In the genomic region with DNA sequence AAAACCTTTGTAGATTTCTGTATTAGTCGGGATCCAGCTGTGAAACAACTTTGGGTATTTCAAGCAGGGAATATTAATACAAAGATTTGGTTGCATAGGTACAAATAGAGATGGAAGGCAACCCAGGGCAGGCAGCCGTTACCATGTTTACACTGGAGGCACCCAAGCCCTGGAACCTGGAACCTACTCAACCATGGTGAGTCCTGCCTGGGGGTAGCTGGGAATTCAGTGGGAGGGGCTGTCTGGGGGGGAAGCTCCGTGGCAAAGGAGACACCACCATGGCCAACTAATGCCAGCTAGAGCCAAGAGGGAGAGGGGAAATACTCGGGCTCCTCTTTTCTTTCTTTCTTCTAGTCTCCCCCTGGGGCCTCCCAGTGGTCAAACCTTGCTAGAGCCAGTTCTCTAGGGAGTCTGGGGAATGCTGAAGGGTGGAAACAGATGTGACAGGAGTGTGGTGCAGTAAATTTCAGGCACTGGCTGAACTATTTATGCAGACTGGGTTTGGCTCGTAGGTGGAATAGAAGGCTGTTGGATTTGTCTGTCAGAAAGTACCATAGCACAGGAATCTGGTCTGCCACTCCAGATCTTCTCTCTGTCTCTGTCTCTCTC, we compare ENCODE assay signal across 15 cellular contexts.
A peak's percentile ranks its signal among the peaks of the same experiment; 100 is the strongest.
DNase-seq lines count a peak whose midpoint lies in the region; FAIRE-seq and TF ChIP-seq lines count a peak whose summit lies in the region.
"Had no signal": no experiment of that assay in that cellular context is flagged by ENCODE, and none has a peak within 500 bp of the region (broad histone marks: within the 10 kb centered on the region; RNA-seq: fewer than 3 reads in every experiment).

No MANE protein-coding gene starts in this region.

- H3K9ac ChIP-seq in keratinocyte (ENCODE audit: control insufficient read depth, extremely low read depth, insufficient read depth, low read length) = no peak overlapping the region

- no peaks in the 10 kb centered on the region for H3K79me2 ChIP-seq in keratinocyte (ENCODE audit: control insufficient read depth, insufficient read depth, low read length)

- H2AFZ ChIP-seq in keratinocyte (ENCODE audit: control insufficient read depth, low read length) = no peak overlapping the region

- H3K9me3 ChIP-seq in keratinocyte (ENCODE audit: control insufficient read depth, low read depth, low read length) = no peaks in the 10 kb centered on the region
- H3K9me3 ChIP-seq: left ventricle myocardium inferior, right lobe of liver, SJSA1 had no signal

- no peaks in the 10 kb centered on the region for H3K36me3 ChIP-seq in keratinocyte (ENCODE audit: control insufficient read depth in 2 of 2, extremely low read depth in 1 of 2, insufficient read depth in 2 of 2, low read length in 2 of 2)
- H3K36me3 ChIP-seq: left ventricle myocardium inferior, right lobe of liver, SJSA1 had no signal

- FAIRE-seq in keratinocyte (lab: Jason Lieb, UNC) = no peak

- H3K4me3 ChIP-seq in keratinocyte (ENCODE audit: control insufficient read depth in 2 of 3, extremely low read depth in 1 of 3, insufficient read depth in 2 of 3, low read depth in 1 of 3, low read length in 3 of 3) = no peak overlapping the region
- H3K4me3 ChIP-seq: left ventricle myocardium inferior, right lobe of liver, SJSA1 had no signal

- H3K4me2 ChIP-seq in keratinocyte (ENCODE audit: control insufficient read depth, extremely low read depth, insufficient read depth, low read depth, low read length) = no peak overlapping the region

- TF ChIP-seq CTCF in C4-2B (conservative IDR thresholded peaks at IDR 0.05) = 0 out of 2 replicates have a peak, but pooled peaks have one; percentile 5
- TF ChIP-seq CTCF in keratinocyte (optimal IDR thresholded peaks at IDR 0.05 in 1 of 3, IDR thresholded peaks at IDR 0.05 in 1 of 3, conservative IDR thresholded peaks at IDR 0.05 in 1 of 3; ENCODE audit: extremely low read depth in 1 of 3, insufficient read depth in 2 of 3, low read length in 3 of 3) = peak in 2 of 3 experiments; percentile 12 to 28

- H4K20me1 ChIP-seq in keratinocyte (ENCODE audit: control insufficient read depth, extremely low read depth, insufficient read depth, low read length) = no peaks in the 10 kb centered on the region

- H3K9me1 ChIP-seq in keratinocyte (ENCODE audit: control insufficient read depth, extremely low read depth, insufficient read depth, low read length) = no peaks in the 10 kb centered on the region

- dilution Hi-C loops in keratinocyte (cut with MboI; ENCODE audit: extremely low pct_ligation_motif_present, low sequenced_read_pairs) = no loop called here

- peak; percentile 52 for DNase-seq in ELF-1 (ENCODE audit: low read depth, low spot score)
- peak; percentile 88 for DNase-seq in NCI-H146 treated with DMSO at 0.1 percent for 48 hours (lab: John Stamatoyannopoulos, UW; ENCODE audit: unreplicated experiment)
- no peak for DNase-seq in keratinocyte (ENCODE audit: low read depth, low spot score)
- no peak for DNase-seq in stimulated activated CD4-positive, alpha-beta T cell treated with anti-CD3 and anti-CD28 coated beads, Interleukin-4, amount 100 ng/mL, for 1 hour
- no peak for DNase-seq in effector CD4-positive, alpha-beta T cell
- no peak for DNase-seq in AML-193 (lab: John Stamatoyannopoulos, UW)
- DNase-seq: activated CD8-positive, alpha-beta memory T cell treated with anti-CD3 and anti-CD28 coated beads, Interleukin-2, amount 50 U/mL, for 48 hours; CD8-positive, alpha-beta T cell; glutamatergic neuron; left ventricle myocardium inferior; naive B cell; right lobe of liver; stimulated activated naive CD8-positive, alpha-beta T cell treated with anti-CD3 and anti-CD28 coated beads, Interleukin-15, amount 100 ng/mL, for 72 hours had no signal

- H3K27ac ChIP-seq in C4-2B (no peak overlapping the region), keratinocyte (ENCODE audit: control insufficient read depth, insufficient read depth, low read length) (no peak overlapping the region)
- H3K27ac ChIP-seq: left ventricle myocardium inferior, right lobe of liver, SJSA1 had no signal

- no peaks in the 10 kb centered on the region for H3K4me1 ChIP-seq in keratinocyte (ENCODE audit: control insufficient read depth, extremely low read depth, insufficient read depth, low read length)
- H3K4me1 ChIP-seq: right lobe of liver, SJSA1 had no signal

- no peaks in the 10 kb centered on the region for H3K27me3 ChIP-seq in keratinocyte (ENCODE audit: control insufficient read depth, extremely low read depth, insufficient read depth, low read length)
- H3K27me3 ChIP-seq: right lobe of liver had no signal

Comparison
In these comparisons a context has a peak if more than half of its experiments do, and no peak if none do; other contexts are left out.
1. DNase-seq: peak in ELF-1 (single experiment) and NCI-H146 treated with DMSO at 0.1 percent for 48 hours (single experiment); none in keratinocyte (single experiment), stimulated activated CD4-positive, alpha-beta T cell treated with anti-CD3 and anti-CD28 coated beads, Interleukin-4, amount 100 ng/mL, for 1 hour (single experiment), effector CD4-positive, alpha-beta T cell (single experiment) and AML-193 (0 of 2).